Comparison of ENCODE assay signal across 8 cellular contexts in the genomic region with DNA sequence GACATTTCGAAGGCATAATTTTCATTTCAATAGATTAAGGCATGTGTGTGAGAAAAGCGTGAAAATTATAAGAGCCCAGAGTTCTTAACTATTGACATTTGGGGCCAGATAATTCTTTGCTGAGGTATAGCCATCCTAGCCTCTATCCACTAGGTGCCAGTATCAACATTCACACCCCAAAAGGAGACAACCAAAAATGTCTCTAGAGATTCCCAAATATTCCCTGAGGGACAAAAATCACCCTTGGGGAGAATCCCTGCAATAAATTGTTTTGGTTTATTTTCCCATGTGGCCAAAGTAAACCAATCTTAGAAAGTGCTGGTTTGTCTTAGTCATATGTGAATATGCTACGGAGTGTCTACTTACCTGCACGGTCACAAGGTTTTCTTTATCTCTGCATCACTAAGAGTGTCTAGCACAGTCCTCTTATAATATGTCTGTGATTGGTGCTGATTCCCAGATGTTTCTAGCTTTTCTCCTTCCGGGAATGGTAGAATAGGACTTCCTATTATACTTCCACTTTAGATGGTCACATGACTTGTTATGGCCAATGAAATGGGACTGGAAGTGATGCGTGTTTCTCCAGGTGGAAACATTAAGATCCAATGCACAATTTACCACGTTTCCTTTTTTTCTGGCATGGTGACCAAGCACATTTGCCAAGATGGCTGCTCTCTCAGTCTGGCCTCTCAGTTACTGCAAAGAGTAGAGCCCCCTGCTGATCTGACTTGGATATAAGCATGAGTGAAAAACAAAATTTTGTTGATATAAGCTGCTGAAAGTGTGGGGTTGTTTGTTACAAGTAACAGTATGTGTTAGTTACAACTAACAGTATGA. TPM values are rescaled to one million over a fixed set of nuclear protein-coding genes. Genes with fewer than 3 reads are reported as not detected.
DNase-seq lines count a peak whose midpoint lies in the region; ATAC-seq, FAIRE-seq and TF ChIP-seq lines count a peak whose summit lies in the region.

No MANE protein-coding gene starts in this region.

- H4K20me1 ChIP-seq in GM12878 (ENCODE audit: control insufficient read depth, insufficient read depth) = no peaks in the 10 kb centered on the region

- no peaks in the 10 kb centered on the region for H3K79me2 ChIP-seq in GM12878 (ENCODE audit: control insufficient read depth, insufficient read depth, low read length)

- intact Hi-C loops in GM12878 (cut with micrococcal nuclease; ENCODE audit: unreplicated experiment) = loop anchor here (1.0 to 10.0 kb wide), 4 partner anchors 18 to 765 kb away; a partner anchor contains a TSS

- RAD21 ChIA-PET in GM12878 (lab: Charles Lee; ENCODE audit: unreplicated experiment) = interaction anchor here (0.9 to 3.7 kb wide), 14 partner anchors 9 to 736 kb away, joined by 3 to 24 read pairs (median 4); a partner anchor contains a TSS

- H3K27me3 ChIP-seq in GM12878 (replicated peaks in 1 of 2; ENCODE audit: control insufficient read depth in 2 of 2, insufficient read depth in 2 of 2, low read length in 1 of 2) = no peaks in the 10 kb centered on the region; a peak in 1 of 4 replicates

- TF ChIP-seq EP300 in GM12878 (IDR thresholded peaks at IDR 0.05; ENCODE audit: borderline replicate concordance in 1 of 2, control insufficient read depth in 1 of 2, low read depth in 2 of 2, low read length in 2 of 2) = no peak

- peak; percentile 83 for TF ChIP-seq RAD21 in GM12878 (IDR thresholded peaks at IDR 0.05; ENCODE audit: insufficient read depth, low read depth, low read length)

- ATAC-seq in GM19452 (IDR thresholded peaks at IDR 0.05; ENCODE audit: unreplicated experiment) (peak; percentile 74), HG03432 (IDR thresholded peaks at IDR 0.05; ENCODE audit: unreplicated experiment) (peak; percentile 82), GM12878 (peak; percentile 93)

- H3K27ac ChIP-seq in GM12878 (ENCODE audit: control insufficient read depth, insufficient read depth) = peak overlapping the region; percentile 45

- in situ Hi-C loops in GM12878 (cut with MboI) = loop anchor here (25.0 kb wide), 1 partner anchor 797 kb away; no protein-coding TSS in a partner anchor

- H3K36me3 ChIP-seq in ES-I3 (ENCODE audit: insufficient read depth, low read length) (no peaks in the 10 kb centered on the region), GM12878 (ENCODE audit: control insufficient read depth in 2 of 2, insufficient read depth in 2 of 2, low read length in 1 of 2) (no peaks in the 10 kb centered on the region)

- no peak for TF ChIP-seq POLR2A in GM12878 (IDR thresholded peaks at IDR 0.05; ENCODE audit: low read depth, low read length)

- H3K4me1 ChIP-seq in ES-I3 (ENCODE audit: insufficient read depth, low read length) (peaks cover 18% of the 10 kb centered on the region), GM12878 (ENCODE audit: control insufficient read depth, insufficient read depth, low read length) (no peaks in the 10 kb centered on the region)

- BruUV-seq in GM12878 (replicated peaks; lab: Mats Ljungman, UMichigan) = no TSS peak

- H2AFZ ChIP-seq in GM12878 (ENCODE audit: control insufficient read depth, low read depth, low read length) = peak overlapping the region; percentile 98

- peak; percentile 91 for FAIRE-seq in GM12878 (lab: Jason Lieb, UNC)

- H3K4me3 ChIP-seq in GM12878 = peak overlapping the region; percentile 67

- H3K4me2 ChIP-seq in GM12878 (ENCODE audit: control insufficient read depth, insufficient read depth) = peak overlapping the region; percentile 58

- TF ChIP-seq CTCF in GM12878 (IDR thresholded peaks at IDR 0.05 in 2 of 3, conservative IDR thresholded peaks at IDR 0.05 in 1 of 3; ENCODE audit: control insufficient read depth in 2 of 3, extremely low read depth in 1 of 3, insufficient read depth in 1 of 3, low read depth in 3 of 3, low read length in 3 of 3) = peak; percentile 67 to 70 (median 68)

- CTCF ChIA-PET in GM12878 (lab: Yijun Ruan, JAX) = interaction anchor here (0.6 to 6.0 kb wide), 44 partner anchors 7 to 1887 kb away, joined by 3 to 106 read pairs (median 5); a partner anchor contains a TSS

- H3K9ac ChIP-seq in ES-I3 (ENCODE audit: low read depth, low read length) (peak overlapping the region; percentile 27; the same call in 1 of the 2 replicates), GM12878 (ENCODE audit: control insufficient read depth, insufficient read depth, low read length) (peak overlapping the region; percentile 50)

- SMC1A ChIA-PET in GM12878 (lab: Charles Lee; ENCODE audit: uncharacterized antibody, unreplicated experiment) = interaction anchor here (0.6 to 4.3 kb wide), 19 partner anchors 10 to 800 kb away, joined by 3 to 34 read pairs (median 6); no protein-coding TSS in a partner anchor

- 2% methylated on average over 7 of the region's 7 CpGs for WGBS in GM12878 (ENCODE audit: insufficient coverage, insufficient replicate concordance, low lambda C conversion rate, missing lambda C conversion rate)

- POLR2A ChIA-PET in GM12878 (lab: Charles Lee) = interaction anchor here (1.2 to 1.3 kb wide), 2 partner anchors 9 to 58 kb away, joined by 3 read pairs; no protein-coding TSS in a partner anchor

- DNase-seq in GM12878 (ENCODE audit: low read depth, low spot score) = peak; percentile 40
- no peak for DNase-seq in C1 segment of cervical spinal cord (lab: John Stamatoyannopoulos, UW)
- no peak for DNase-seq in activated CD4-positive, CD25-positive, alpha-beta regulatory T cell treated with anti-CD3 and anti-CD28 coated beads, Interleukin-2, amount 50 U/mL, for 72 hours
- DNase-seq in stimulated activated CD4-positive, alpha-beta T cell treated with anti-CD3 and anti-CD28 coated beads, Interleukin-12 subunit alpha, Interleukin-12 subunit beta, amount 100 ng/mL, for 4 hours = no peak
- no peak for DNase-seq in activated T-cell treated with anti-CD3 and anti-CD28 coated beads for 4 hours

- H3K9me3 ChIP-seq in ES-I3 (ENCODE audit: control insufficient read depth, insufficient read depth, low read length) (no peaks in the 10 kb centered on the region), GM12878 (replicated peaks; ENCODE audit: control insufficient read depth, insufficient read depth, low read length) (no peaks in the 10 kb centered on the region)

TF ChIP-seq in GM12878, 131 proteins besides CTCF, POLR2A, EP300 and RAD21 (continues in another document):
- TF ChIP-seq, protein P1, sequence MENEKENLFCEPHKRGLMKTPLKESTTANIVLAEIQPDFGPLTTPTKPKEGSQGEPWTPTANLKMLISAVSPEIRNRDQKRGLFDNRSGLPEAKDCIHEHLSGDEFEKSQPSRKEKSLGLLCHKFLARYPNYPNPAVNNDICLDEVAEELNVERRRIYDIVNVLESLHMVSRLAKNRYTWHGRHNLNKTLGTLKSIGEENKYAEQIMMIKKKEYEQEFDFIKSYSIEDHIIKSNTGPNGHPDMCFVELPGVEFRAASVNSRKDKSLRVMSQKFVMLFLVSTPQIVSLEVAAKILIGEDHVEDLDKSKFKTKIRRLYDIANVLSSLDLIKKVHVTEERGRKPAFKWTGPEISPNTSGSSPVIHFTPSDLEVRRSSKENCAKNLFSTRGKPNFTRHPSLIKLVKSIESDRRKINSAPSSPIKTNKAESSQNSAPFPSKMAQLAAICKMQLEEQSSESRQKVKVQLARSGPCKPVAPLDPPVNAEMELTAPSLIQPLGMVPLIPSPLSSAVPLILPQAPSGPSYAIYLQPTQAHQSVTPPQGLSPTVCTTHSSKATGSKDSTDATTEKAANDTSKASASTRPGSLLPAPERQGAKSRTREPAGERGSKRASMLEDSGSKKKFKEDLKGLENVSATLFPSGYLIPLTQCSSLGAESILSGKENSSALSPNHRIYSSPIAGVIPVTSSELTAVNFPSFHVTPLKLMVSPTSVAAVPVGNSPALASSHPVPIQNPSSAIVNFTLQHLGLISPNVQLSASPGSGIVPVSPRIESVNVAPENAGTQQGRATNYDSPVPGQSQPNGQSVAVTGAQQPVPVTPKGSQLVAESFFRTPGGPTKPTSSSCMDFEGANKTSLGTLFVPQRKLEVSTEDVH (IDR thresholded peaks at IDR 0.05; ENCODE audit: low read depth, partially characterized antibody) = no peak
- TF ChIP-seq RFX5 (IDR thresholded peaks at IDR 0.05; ENCODE audit: low read depth, low read length) (peak; percentile 54; the same call in 1 of the 2 replicates), NFIC (IDR thresholded peaks at IDR 0.05; ENCODE audit: low read depth, low read length) (no peak; the same call in 1 of the 2 replicates), SREBF1 (IDR thresholded peaks at IDR 0.05; ENCODE audit: low read length) (no peak), ZNF24 (IDR thresholded peaks at IDR 0.05) (no peak)

RNA-seq across cellular contexts. Expression of a gene that starts 8.0 kb away (rescaled TPM):
- total RNA-seq in GM12878 (2013; cell fraction: nucleolus; rRNA removed) = 9.7 and 10.0 TPM in 2 replicates
- total RNA-seq in GM12878 (2014; rRNA removed) (33.2 and 38.5 TPM in 2 replicates), GM12878 (2014; rRNA removed; fragmentation: Illumina TruSeq; extraction: Trizol) (35.7 and 35.8 TPM in 2 replicates), GM12878 (2021) (27.6 and 28.8 TPM in 2 replicates)
- 16.2 TPM for polyA plus RNA-seq in GM12878 (2011; ENCODE audit: low read depth)
- polyA plus RNA-seq in GM12878 (2011; rRNA removed) (44.4 and 54.1 TPM in 2 replicates), GM12878 (2014; fragmentation: Illumina TruSeq; extraction: Trizol) (24.4 and 34.5 TPM in 2 replicates), GM12878 (2014; fragmentation: Nextera tagmentation; extraction: Ambion mirVana) (1 to 10 TPM; 8.5 to 9.2 TPM), GM12878 (2014; rRNA removed) (13.6 and 14.3 TPM in 2 replicates), GM12878 (2016; fragmentation: Nextera tagmentation; extraction: Ambion mirVana) (10 to 100 TPM; 11.9 to 13.5 TPM)
- 13.8 and 16.4 TPM in 2 replicates for polyA plus RNA-seq in GM12878 (2011; cell fraction: cytosol; rRNA removed)
- polyA plus RNA-seq in GM12878 (2011; cell fraction: nucleus; rRNA removed) = 11.6 and 14.3 TPM in 2 replicates
- 10.7 and 19.6 TPM in 2 replicates for polyA plus RNA-seq in GM12878 (2012)
- 40.0 and 87.9 TPM in 2 replicates for polyA minus RNA-seq in GM12878 (2011; rRNA and poly(A)+ RNA removed)
- 26.6 and 32.5 TPM in 2 replicates for polyA minus RNA-seq in GM12878 (2011; cell fraction: cytosol; rRNA and poly(A)+ RNA removed)
- 17.2 and 22.4 TPM in 2 replicates for polyA minus RNA-seq in GM12878 (2011; cell fraction: nucleus; rRNA and poly(A)+ RNA removed)
